ENCODE assay signal across 9 cellular contexts in genomic region chr7:139725077-139725476, GRCh38. TPM values are rescaled to one million over a fixed set of nuclear protein-coding genes. Genes with fewer than 3 reads are reported as not detected.
DNase-seq lines count a peak whose midpoint lies in the region; ATAC-seq and TF ChIP-seq lines count a peak whose summit lies in the region.
"Had no signal": no experiment of that assay in that cellular context is flagged by ENCODE, and none has a peak within 500 bp of the region (broad histone marks: within the 10 kb centered on the region; RNA-seq: fewer than 3 reads in every experiment).

No MANE protein-coding gene starts in this region.

- H3K4me3 Mint-ChIP-seq in nephron progenitor cell, result no peak overlapping the region
- H3K4me3 Mint-ChIP-seq: dendritic cell treated with granulocyte-macrophage colony-stimulating factor and Interleukin-4, amounts not matched to agents 40 ng/mL and 50 ng/mL, for 4 days had no signal

- TF ChIP-seq CTCF in nephron progenitor cell (IDR thresholded peaks at IDR 0.05), result no peak

- peak; percentile 78 for ATAC-seq in GM21515 (IDR thresholded peaks at IDR 0.05; ENCODE audit: unreplicated experiment)
- peak; percentile 82 for ATAC-seq in HG03571 (IDR thresholded peaks at IDR 0.05; ENCODE audit: unreplicated experiment)
- peak; percentile 26 for ATAC-seq in esophagus mucosa

- H3K27ac Mint-ChIP-seq in nephron progenitor cell, result no peak overlapping the region
- H3K27ac Mint-ChIP-seq: dendritic cell treated with granulocyte-macrophage colony-stimulating factor and Interleukin-4, amounts not matched to agents 40 ng/mL and 50 ng/mL, for 4 days had no signal

- H3K27me3 Mint-ChIP-seq in nephron progenitor cell (ENCODE audit: low read depth, poor library complexity), result no peaks in the 10 kb centered on the region
- H3K27me3 Mint-ChIP-seq: dendritic cell treated with granulocyte-macrophage colony-stimulating factor and Interleukin-4, amounts not matched to agents 40 ng/mL and 50 ng/mL, for 4 days had no signal

- H3K36me3 Mint-ChIP-seq in nephron progenitor cell (ENCODE audit: low read depth), result peaks cover 48% of the 10 kb centered on the region

- H3K4me1 Mint-ChIP-seq in nephron progenitor cell, result peaks cover 25% of the 10 kb centered on the region

- H3K9me3 Mint-ChIP-seq in nephron progenitor cell, result peaks cover 19% of the 10 kb centered on the region
- H3K9me3 Mint-ChIP-seq: dendritic cell treated with granulocyte-macrophage colony-stimulating factor and Interleukin-4, amounts not matched to agents 40 ng/mL and 50 ng/mL, for 4 days had no signal

- DNase-seq in Daoy (ENCODE audit: low read depth) (peak; percentile 21), T1000 (lab: John Stamatoyannopoulos, UW) (no peak), nephron progenitor cell (no peak), SHP77 treated with DMSO at 0.1 percent for 48 hours (lab: John Stamatoyannopoulos, UW) (no peak), medulla oblongata (ENCODE audit: extremely low spot score) (no peak)

RNA-seq across cellular contexts. Expression of gene HIPK2, which starts 52.7 kb away (rescaled TPM):
- total RNA-seq in Daoy (2014; rRNA removed; shearing (Covaris generic)), result 10.4 and 12.2 TPM in 2 replicates
- total RNA-seq in esophagus mucosa, result 39.5 TPM

Comparison
In these comparisons a context has a peak if more than half of its experiments do, and no peak if none do; other contexts are left out.
1. ATAC-seq: peak in every context shown above with its lines; median percentile 82 in HG03571; 78 in GM21515; 26 in esophagus mucosa.